ENCODE assay signal across 23 cellular contexts in genomic region chr1:5828322-5828935, GRCh38.
DNase-seq lines count a peak whose midpoint lies in the region; ATAC-seq and TF ChIP-seq lines count a peak whose summit lies in the region.
"Had no signal": no experiment of that assay in that cellular context is flagged by ENCODE, and none has a peak within 500 bp of the region (broad histone marks: within the 10 kb centered on the region; RNA-seq: fewer than 3 reads in every experiment).

No MANE protein-coding gene starts in this region.

- H3K27me3 ChIP-seq in endodermal cell (ENCODE audit: control insufficient read depth, insufficient read depth, low read length, poor library complexity, severe bottlenecking), result no peaks in the 10 kb centered on the region
- H3K27me3 ChIP-seq in spleen (replicated peaks in 1 of 7), result peaks cover 0 to 40% (median 4%) of the 10 kb centered on the region in 7 donors

- H3K36me3 ChIP-seq in endodermal cell (ENCODE audit: control insufficient read depth, insufficient read depth, low read length), result no peaks in the 10 kb centered on the region
- no peaks in the 10 kb centered on the region for H3K36me3 ChIP-seq in spleen

- no peaks in the 10 kb centered on the region for H3K4me1 Mint-ChIP-seq in activated naive CD4-positive, alpha-beta T cell treated with anti-CD3 and anti-CD28 coated beads, Interleukin-2, amount 10 ng/mL, durations not matched to agents 7 days and 5 days
- H3K4me1 Mint-ChIP-seq in endodermal cell, result peaks cover 6% of the 10 kb centered on the region
- H3K4me1 Mint-ChIP-seq in progenitor cell of endocrine pancreas (ENCODE audit: low read depth), result no peaks in the 10 kb centered on the region
- H3K4me1 Mint-ChIP-seq: B cell; CD4-positive, CD25-positive, alpha-beta regulatory T cell; IgD-negative memory B cell had no signal

- H3K9ac ChIP-seq in endodermal cell (ENCODE audit: extremely low read depth, low read length, poor library complexity, severe bottlenecking), result no peak overlapping the region

- no peak for ATAC-seq in GM21526 (IDR thresholded peaks at IDR 0.05; ENCODE audit: low FRiP score, unreplicated experiment)
- ATAC-seq: GM12878, HCT116, Right ventricle myocardium inferior had no signal

- peak; percentile 5 for DNase-seq in activated naive CD4-positive, alpha-beta T cell treated with anti-CD3 and anti-CD28 coated beads, Interleukin-2, amount 10 ng/mL, durations not matched to agents 7 days and 5 days
- DNase-seq in activated naive CD4-positive, alpha-beta T cell (lab: John Stamatoyannopoulos, UW), result no peak
- DNase-seq in NB4 (ENCODE audit: low read depth), result peak; percentile 18
- DNase-seq in endodermal cell, result no peak
- peak; percentile 36 for DNase-seq in spleen
- no peak for DNase-seq in NOMO-1 treated with dmso at 0.1 percent for 144 hours (lab: John Stamatoyannopoulos, UW; ENCODE audit: unreplicated experiment)
- DNase-seq in progenitor cell of endocrine pancreas (ENCODE audit: low spot score, unreplicated experiment), result no peak
- DNase-seq: CD4-positive, CD25-positive, alpha-beta regulatory T cell; DMS79 treated with DMSO at 0.1 percent for 48 hours; Kasumi-1; NCI-H1417; NCI-H1694 treated with DMSO at 0.1 percent for 48 hours; NCI-H2107; NCI-H345; NCI-H524; NCI-H774; OCI-M1 had no signal

- peaks cover 5% of the 10 kb centered on the region for H3K27me3 Mint-ChIP-seq in activated naive CD4-positive, alpha-beta T cell treated with anti-CD3 and anti-CD28 coated beads, Interleukin-2, amount 10 ng/mL, durations not matched to agents 7 days and 5 days
- H3K27me3 Mint-ChIP-seq in endodermal cell (ENCODE audit: insufficient read depth) (peaks cover 2% of the 10 kb centered on the region), progenitor cell of endocrine pancreas (peaks cover 12% of the 10 kb centered on the region)
- H3K27me3 Mint-ChIP-seq: CD4-positive, CD25-positive, alpha-beta regulatory T cell had no signal

- CTCF ChIA-PET in activated naive CD4-positive, alpha-beta T cell treated with anti-CD3 and anti-CD28 coated beads, Interleukin-2, amount 10 ng/mL, durations not matched to agents 7 days and 5 days (lab: Charles Lee), result no interaction called here

- no peak overlapping the region for H3K27ac Mint-ChIP-seq in activated naive CD4-positive, alpha-beta T cell treated with anti-CD3 and anti-CD28 coated beads, Interleukin-2, amount 10 ng/mL, durations not matched to agents 7 days and 5 days
- peak overlapping the region; percentile 26 for H3K27ac Mint-ChIP-seq in endodermal cell
- H3K27ac Mint-ChIP-seq in progenitor cell of endocrine pancreas, result no peak overlapping the region
- H3K27ac Mint-ChIP-seq: B cell; CD4-positive, CD25-positive, alpha-beta regulatory T cell; IgD-negative memory B cell had no signal

- intact Hi-C loops in spleen (cut with DNase I; ENCODE audit: low total_unique reads), result no loop called here

- TF ChIP-seq CTCF in NB4 (IDR thresholded peaks at IDR 0.05; ENCODE audit: low read depth, low read length) (no peak), endodermal cell (conservative IDR thresholded peaks at IDR 0.05) (no peak), spleen (IDR thresholded peaks at IDR 0.05 in 8 of 11, conservative IDR thresholded peaks at IDR 0.05 in 3 of 11) (no peak), progenitor cell of endocrine pancreas (IDR thresholded peaks at IDR 0.05; ENCODE audit: unreplicated experiment) (no peak)

- no peaks in the 10 kb centered on the region for H3K9me3 Mint-ChIP-seq in activated naive CD4-positive, alpha-beta T cell treated with anti-CD3 and anti-CD28 coated beads, Interleukin-2, amount 10 ng/mL, durations not matched to agents 7 days and 5 days
- H3K9me3 Mint-ChIP-seq in endodermal cell, result peaks cover 5% of the 10 kb centered on the region
- H3K9me3 Mint-ChIP-seq in progenitor cell of endocrine pancreas (ENCODE audit: low read depth), result peaks cover 6% of the 10 kb centered on the region

- H3K27ac ChIP-seq in endodermal cell (ENCODE audit: low read depth, low read length) (no peak overlapping the region), spleen (no peak overlapping the region)

- TF ChIP-seq POLR2A in NB4 (IDR thresholded peaks at IDR 0.05; ENCODE audit: extremely low read depth, insufficient read length) (no peak), spleen (IDR thresholded peaks at IDR 0.05) (no peak)

- no peak overlapping the region for H3K4me3 Mint-ChIP-seq in activated naive CD4-positive, alpha-beta T cell treated with anti-CD3 and anti-CD28 coated beads, Interleukin-2, amount 10 ng/mL, durations not matched to agents 7 days and 5 days
- H3K4me3 Mint-ChIP-seq in endodermal cell, result no peak overlapping the region
- H3K4me3 Mint-ChIP-seq in progenitor cell of endocrine pancreas (ENCODE audit: low read depth), result no peak overlapping the region
- H3K4me3 Mint-ChIP-seq: B cell; CD4-positive, CD25-positive, alpha-beta regulatory T cell; IgD-negative memory B cell had no signal

- H3K4me3 ChIP-seq in NB4 (ENCODE audit: low read depth, low read length), result no peak overlapping the region
- H3K4me3 ChIP-seq in endodermal cell (ENCODE audit: low read length), result no peak overlapping the region
- no peak overlapping the region for H3K4me3 ChIP-seq in spleen
- H3K4me3 ChIP-seq: GM12878 had no signal

- WGBS in endodermal cell (ENCODE audit: insufficient coverage in 1 of 2, insufficient read length in 1 of 2), 2 experiments, result 78 to 92% methylated on average over 4 to 10 of the region's 10 CpGs
- WGBS in spleen, 5 donors, result 72 to 87% (median 79%) methylated on average over 10 of the region's 10 CpGs

- H3K4me1 ChIP-seq in endodermal cell (ENCODE audit: control insufficient read depth, insufficient read depth, low read length), result no peaks in the 10 kb centered on the region
- no peaks in the 10 kb centered on the region for H3K4me1 ChIP-seq in spleen

- no peaks in the 10 kb centered on the region for H3K36me3 Mint-ChIP-seq in activated naive CD4-positive, alpha-beta T cell treated with anti-CD3 and anti-CD28 coated beads, Interleukin-2, amount 10 ng/mL, durations not matched to agents 7 days and 5 days
- no peaks in the 10 kb centered on the region for H3K36me3 Mint-ChIP-seq in endodermal cell (ENCODE audit: low read depth)
- H3K36me3 Mint-ChIP-seq in progenitor cell of endocrine pancreas (ENCODE audit: insufficient read depth), result no peaks in the 10 kb centered on the region
- H3K36me3 Mint-ChIP-seq: CD4-positive, CD25-positive, alpha-beta regulatory T cell; IgD-negative memory B cell had no signal

- H3K9me3 ChIP-seq in endodermal cell (ENCODE audit: control insufficient read depth, low read length) (no peaks in the 10 kb centered on the region), spleen (no peaks in the 10 kb centered on the region)

Comparison
In these comparisons a context has a peak if more than half of its experiments do, and no peak if none do; other contexts are left out.
1. DNase-seq: peak in activated naive CD4-positive, alpha-beta T cell treated with anti-CD3 and anti-CD28 coated beads, Interleukin-2, amount 10 ng/mL, durations not matched to agents 7 days and 5 days (single experiment), NB4 (single experiment) and spleen (single experiment); none in activated naive CD4-positive, alpha-beta T cell (0 of 4), endodermal cell (single experiment), NOMO-1 treated with dmso at 0.1 percent for 144 hours (single experiment) and progenitor cell of endocrine pancreas (single experiment).